ENCODE assay signal across 9 cellular contexts in the genomic region with DNA sequence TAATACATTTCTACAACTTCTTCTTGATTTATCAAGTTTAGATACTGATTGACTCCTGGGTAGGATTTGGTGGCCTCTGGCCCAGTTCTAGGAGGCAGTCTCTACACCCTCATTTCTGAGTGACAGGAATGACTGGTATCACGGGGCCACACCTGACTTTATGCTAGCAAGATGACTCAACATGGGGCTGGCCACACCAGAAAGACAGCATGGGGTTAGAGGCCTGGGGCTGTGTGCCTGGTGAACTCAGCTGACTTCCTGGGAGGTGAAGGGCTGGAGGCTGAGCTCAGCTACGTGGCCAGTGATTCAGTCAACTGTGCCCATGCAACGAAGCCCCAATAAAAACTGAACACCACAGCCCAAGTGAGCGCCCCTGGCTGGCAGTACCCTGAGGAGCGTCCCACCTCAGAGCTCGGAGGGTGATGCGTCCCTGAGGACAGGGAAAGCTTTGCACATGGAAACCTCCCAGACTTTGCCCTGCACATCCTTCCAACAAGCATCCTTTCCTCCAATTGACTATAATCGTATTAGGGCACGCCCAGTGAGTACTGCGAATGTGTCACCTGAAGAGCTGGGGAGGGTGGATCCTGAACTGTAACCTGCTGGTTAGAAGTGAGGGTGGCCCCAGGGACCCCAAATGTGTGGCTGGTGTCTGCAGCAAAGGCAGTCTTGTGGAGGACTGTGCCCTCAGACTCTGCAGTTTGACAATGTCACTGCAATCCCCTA. TPM values are rescaled to one million over a fixed set of nuclear protein-coding genes. Genes with fewer than 3 reads are reported as not detected.
DNase-seq lines count a peak whose midpoint lies in the region; ATAC-seq and TF ChIP-seq lines count a peak whose summit lies in the region.
"Had no signal": no experiment of that assay in that cellular context is flagged by ENCODE, and none has a peak within 500 bp of the region (broad histone marks: within the 10 kb centered on the region; RNA-seq: fewer than 3 reads in every experiment).

No MANE protein-coding gene starts in this region.

- peaks cover 10% of the 10 kb centered on the region for H3K4me1 Mint-ChIP-seq in T-helper 1 cell treated with Interleukin-12 subunit alpha and Interleukin-12 subunit beta and Interleukin-4 antibody, amounts not matched to agents 30 μg/mL and 1 μg/mL, for 36 hours (ENCODE audit: low read depth)
- H3K4me1 Mint-ChIP-seq: IgD-negative memory B cell had no signal

- H3K9me3 Mint-ChIP-seq in T-helper 1 cell treated with Interleukin-12 subunit alpha and Interleukin-12 subunit beta and Interleukin-4 antibody, amounts not matched to agents 30 μg/mL and 1 μg/mL, for 36 hours: no peaks in the 10 kb centered on the region
- H3K9me3 Mint-ChIP-seq: IgD-negative memory B cell had no signal

- no peak for TF ChIP-seq CTCF in mucosa of descending colon (IDR thresholded peaks at IDR 0.05)
- no peak for TF ChIP-seq CTCF in tibial nerve (IDR thresholded peaks at IDR 0.05)

- DNase-seq in mucosa of descending colon (peak in 2 of 3 donors; percentile 59 to 64), NCI-H2227 (lab: John Stamatoyannopoulos, UW; ENCODE audit: unreplicated experiment) (no peak), tibial nerve (ENCODE audit: low spot score in 2 of 2) (no peak), substantia nigra (lab: John Stamatoyannopoulos, UW) (no peak)

- intact Hi-C loops in mucosa of descending colon (cut with DNase I, micrococcal nuclease): no loop called here

- no peaks in the 10 kb centered on the region for H3K4me1 ChIP-seq in mucosa of descending colon (ENCODE audit: low read depth)
- no peaks in the 10 kb centered on the region for H3K4me1 ChIP-seq in tibial nerve

- peaks cover 11% of the 10 kb centered on the region for H3K36me3 Mint-ChIP-seq in T-helper 1 cell treated with Interleukin-12 subunit alpha and Interleukin-12 subunit beta and Interleukin-4 antibody, amounts not matched to agents 30 μg/mL and 1 μg/mL, for 36 hours (ENCODE audit: low read depth)

- no peaks in the 10 kb centered on the region for H3K27me3 Mint-ChIP-seq in T-helper 1 cell treated with Interleukin-12 subunit alpha and Interleukin-12 subunit beta and Interleukin-4 antibody, amounts not matched to agents 30 μg/mL and 1 μg/mL, for 36 hours (ENCODE audit: low read depth)
- H3K27me3 Mint-ChIP-seq: IgD-negative memory B cell had no signal

- no peak overlapping the region for H3K4me3 Mint-ChIP-seq in T-helper 1 cell treated with Interleukin-12 subunit alpha and Interleukin-12 subunit beta and Interleukin-4 antibody, amounts not matched to agents 30 μg/mL and 1 μg/mL, for 36 hours
- H3K4me3 Mint-ChIP-seq: IgD-negative memory B cell had no signal

- H3K27ac ChIP-seq in tibial nerve (no peak overlapping the region), substantia nigra (ENCODE audit: low read depth, low read length, poor library complexity, severe bottlenecking) (no peak overlapping the region)

- peak overlapping the region; percentile 49 for H3K27ac Mint-ChIP-seq in T-helper 1 cell treated with Interleukin-12 subunit alpha and Interleukin-12 subunit beta and Interleukin-4 antibody, amounts not matched to agents 30 μg/mL and 1 μg/mL, for 36 hours
- H3K27ac Mint-ChIP-seq: IgD-negative memory B cell had no signal

- WGBS in tibial nerve, 2 donors: 93 to 97% methylated on average over 10 of the region's 10 CpGs

- H3K36me3 ChIP-seq in mucosa of descending colon (ENCODE audit: low read depth): no peaks in the 10 kb centered on the region
- H3K36me3 ChIP-seq in tibial nerve: peaks cover 0 to 85% (median 0%) of the 10 kb centered on the region in 3 donors

- no peak for TF ChIP-seq EP300 in tibial nerve (IDR thresholded peaks at IDR 0.05)

- ATAC-seq in GM18868 (IDR thresholded peaks at IDR 0.05; ENCODE audit: unreplicated experiment): peak; percentile 96
- ATAC-seq in HG02588 (IDR thresholded peaks at IDR 0.05; ENCODE audit: unreplicated experiment): peak; percentile 88
- ATAC-seq in mucosa of descending colon: peak; percentile 96
- no peak for ATAC-seq in HG02798 (IDR thresholded peaks at IDR 0.05; ENCODE audit: poor library complexity, unreplicated experiment)

- H3K27me3 ChIP-seq in tibial nerve: no peaks in the 10 kb centered on the region

- H3K9me3 ChIP-seq in mucosa of descending colon (no peaks in the 10 kb centered on the region), tibial nerve (no peaks in the 10 kb centered on the region)

- TF ChIP-seq POLR2A in tibial nerve (IDR thresholded peaks at IDR 0.05): no peak

- H3K4me3 ChIP-seq in mucosa of descending colon (no peak overlapping the region), tibial nerve (no peak overlapping the region)

RNA-seq across cellular contexts. Expression of gene NIPA2, which starts 57.2 kb away (rescaled TPM):
- 10 to 100 TPM; 50.7 to 77.7 (median 71.7) TPM for total RNA-seq in mucosa of descending colon
- 10 to 100 TPM; 33.2 to 66.9 (median 52.7) TPM for total RNA-seq in tibial nerve

Comparison
In these comparisons a context has a peak if more than half of its experiments do, and no peak if none do; other contexts are left out.
1. DNase-seq: peak in mucosa of descending colon (2 of 3); none in NCI-H2227 (single experiment), tibial nerve (0 of 2) and substantia nigra (0 of 49).